ENCODE assay signal across 1 cellular context in genomic region chr9:137316012-137316981, GRCh38.
TF ChIP-seq lines count a peak whose summit lies in the region.

No MANE protein-coding gene starts in this region.

TF ChIP-seq in K562, 482 proteins besides CTCF, POLR2A, EP300 and RAD21 (continued from another document and continues in another):
- TF ChIP-seq, protein P1, sequence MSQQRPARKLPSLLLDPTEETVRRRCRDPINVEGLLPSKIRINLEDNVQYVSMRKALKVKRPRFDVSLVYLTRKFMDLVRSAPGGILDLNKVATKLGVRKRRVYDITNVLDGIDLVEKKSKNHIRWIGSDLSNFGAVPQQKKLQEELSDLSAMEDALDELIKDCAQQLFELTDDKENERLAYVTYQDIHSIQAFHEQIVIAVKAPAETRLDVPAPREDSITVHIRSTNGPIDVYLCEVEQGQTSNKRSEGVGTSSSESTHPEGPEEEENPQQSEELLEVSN (IDR thresholded peaks at IDR 0.05; ENCODE audit: borderline replicate concordance in 1 of 2, extremely low read depth in 1 of 2, insufficient read depth in 1 of 2, insufficient read length in 1 of 2, low read depth in 1 of 2, low read length in 1 of 2, poor library complexity in 1 of 2, severe bottlenecking in 1 of 2) = peak; percentile 26 to 81
- TF ChIP-seq NFATC3 (IDR thresholded peaks at IDR 0.05) (no peak), TAF1 (IDR thresholded peaks at IDR 0.05; ENCODE audit: control insufficient read depth, extremely low read depth, insufficient read depth, low read length, severe bottlenecking) (peak; percentile 28), RBM17 (IDR thresholded peaks at IDR 0.05; ENCODE audit: borderline replicate concordance, low read depth, low read length) (no peak), ZNF561 (CRISPR knock-in tag; conservative IDR thresholded peaks at IDR 0.05) (no peak), ZNF512 (tag; IDR thresholded peaks at IDR 0.05) (no peak), ZNF384 (IDR thresholded peaks at IDR 0.05; ENCODE audit: low read depth, low read length) (no peak), TBL1XR1 (IDR thresholded peaks at IDR 0.05; ENCODE audit: low read length in 2 of 2) (peak in 1 of 2 experiments; percentile 31; a peak in 1 of 4 replicates), TEAD4 (IDR thresholded peaks at IDR 0.05; ENCODE audit: low read length) (no peak), TEAD4 (CRISPR knock-in tag; IDR thresholded peaks at IDR 0.05; ENCODE audit: borderline replicate concordance) (no peak), PCBP1 (IDR thresholded peaks at IDR 0.05; ENCODE audit: low read depth, low read length, poor library complexity, severe bottlenecking) (peak; percentile 53), MYC (IDR thresholded peaks at IDR 0.05; ENCODE audit: low read depth, low read length) (peak; percentile 70), MYC (CRISPR knock-in tag; IDR thresholded peaks at IDR 0.05; ENCODE audit: borderline replicate concordance, low read depth) (peak; percentile 68; the same call in 1 of the 2 replicates), XRCC4 (IDR thresholded peaks at IDR 0.05; ENCODE audit: extremely low read depth, insufficient read depth, insufficient read length) (no peak), PRPF4 (IDR thresholded peaks at IDR 0.05; ENCODE audit: insufficient read depth, low read depth, low read length, poor library complexity, severe bottlenecking) (peak; percentile 81), ZBTB7A (IDR thresholded peaks at IDR 0.05; ENCODE audit: borderline replicate concordance, control insufficient read depth, low read depth, low read length) (peak; percentile 62; the same call in 1 of the 2 replicates), POU5F1 (IDR thresholded peaks at IDR 0.05; ENCODE audit: borderline replicate concordance, low read depth, low read length, partially characterized antibody) (no peak), ZNF695 (CRISPR knock-in tag; IDR thresholded peaks at IDR 0.05) (no peak), ZNF274 (IDR thresholded peaks at IDR 0.05; ENCODE audit: borderline replicate concordance, low read depth, low read length) (no peak), ZKSCAN1 (IDR thresholded peaks at IDR 0.05; ENCODE audit: low read depth, low read length) (no peak), ZC3H4 (CRISPR knock-in tag; IDR thresholded peaks at IDR 0.05; ENCODE audit: borderline replicate concordance) (no peak), SMAD4 (CRISPR knock-in tag; conservative IDR thresholded peaks at IDR 0.05) (peak; percentile 80), HMGN3 (IDR thresholded peaks at IDR 0.05; ENCODE audit: borderline replicate concordance, extremely low read depth, insufficient read length, low read depth, low read length) (peak; percentile 47), ZNF696 (CRISPR knock-in tag; conservative IDR thresholded peaks at IDR 0.05) (no peak), YBX1 (IDR thresholded peaks at IDR 0.05) (no peak), ZEB2 (IDR thresholded peaks at IDR 0.05) (no peak), PURB (CRISPR knock-in tag; IDR thresholded peaks at IDR 0.05; ENCODE audit: low read depth) (no peak), CREB5 (CRISPR knock-in tag; IDR thresholded peaks at IDR 0.05) (no peak), ZNF436 (CRISPR knock-in tag; IDR thresholded peaks at IDR 0.05) (peak; percentile 70; the same call in 1 of the 2 replicates), ZC3H8 (IDR thresholded peaks at IDR 0.05) (no peak), MLLT1 (IDR thresholded peaks at IDR 0.05) (no peak), SIN3B (IDR thresholded peaks at IDR 0.05; ENCODE audit: low read depth) (0 out of 2 replicates have a peak, but pooled peaks have one; percentile 8), SNRNP70 (optimal IDR thresholded peaks at IDR 0.05; ENCODE audit: low read depth, low read length) (no peak), ZFP1 (CRISPR knock-in tag; IDR thresholded peaks at IDR 0.05) (no peak), MTA2 (IDR thresholded peaks at IDR 0.05; ENCODE audit: low read depth) (no peak), HSF4 (CRISPR knock-in tag; IDR thresholded peaks at IDR 0.05; ENCODE audit: borderline replicate concordance) (no peak), XRCC5 (IDR thresholded peaks at IDR 0.05; ENCODE audit: low read depth, low read length) (no peak), SP1 (CRISPR knock-in tag; IDR thresholded peaks at IDR 0.05) (0 out of 2 replicates have a peak, but pooled peaks have one; percentile 49), TSC22D4 (tag; IDR thresholded peaks at IDR 0.05) (no peak), ZNF124 (CRISPR knock-in tag; IDR thresholded peaks at IDR 0.05) (no peak), KLF10 (CRISPR knock-in tag; IDR thresholded peaks at IDR 0.05) (no peak), RB1 (IDR thresholded peaks at IDR 0.05; ENCODE audit: low read depth) (peak; percentile 75; the same call in 1 of the 2 replicates), L3MBTL2 (IDR thresholded peaks at IDR 0.05) (peak; percentile 81), BRF1 (IDR thresholded peaks at IDR 0.05; ENCODE audit: borderline replicate concordance, extremely low read depth, insufficient read length) (no peak), NRF1 (conservative IDR thresholded peaks at IDR 0.05 in 1 of 2, IDR thresholded peaks at IDR 0.05 in 1 of 2) (peak in 1 of 2 experiments; percentile 10; a peak in 1 of 4 replicates), ATF1 (CRISPR knock-in tag; IDR thresholded peaks at IDR 0.05) (no peak), ATF1 (tag; IDR thresholded peaks at IDR 0.05) (peak; percentile 20; the same call in 1 of the 2 replicates), NFIX (CRISPR knock-in tag; IDR thresholded peaks at IDR 0.05; ENCODE audit: low read depth) (no peak), KLF1 (tag; IDR thresholded peaks at IDR 0.05) (no peak), HBP1 (CRISPR knock-in tag; IDR thresholded peaks at IDR 0.05) (no peak), ZFX (CRISPR knock-in tag; IDR thresholded peaks at IDR 0.05) (peak; percentile 85), EP400 (IDR thresholded peaks at IDR 0.05) (peak; percentile 64; the same call in 1 of the 2 replicates)
- TF ChIP-seq, protein P2, sequence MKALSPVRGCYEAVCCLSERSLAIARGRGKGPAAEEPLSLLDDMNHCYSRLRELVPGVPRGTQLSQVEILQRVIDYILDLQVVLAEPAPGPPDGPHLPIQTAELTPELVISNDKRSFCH (CRISPR knock-in tag; IDR thresholded peaks at IDR 0.05) = no peak
- TF ChIP-seq, protein P2 (tag; IDR thresholded peaks at IDR 0.05) = 0 out of 2 replicates have a peak, but pooled peaks have one; percentile 31
- TF ChIP-seq, protein P3, sequence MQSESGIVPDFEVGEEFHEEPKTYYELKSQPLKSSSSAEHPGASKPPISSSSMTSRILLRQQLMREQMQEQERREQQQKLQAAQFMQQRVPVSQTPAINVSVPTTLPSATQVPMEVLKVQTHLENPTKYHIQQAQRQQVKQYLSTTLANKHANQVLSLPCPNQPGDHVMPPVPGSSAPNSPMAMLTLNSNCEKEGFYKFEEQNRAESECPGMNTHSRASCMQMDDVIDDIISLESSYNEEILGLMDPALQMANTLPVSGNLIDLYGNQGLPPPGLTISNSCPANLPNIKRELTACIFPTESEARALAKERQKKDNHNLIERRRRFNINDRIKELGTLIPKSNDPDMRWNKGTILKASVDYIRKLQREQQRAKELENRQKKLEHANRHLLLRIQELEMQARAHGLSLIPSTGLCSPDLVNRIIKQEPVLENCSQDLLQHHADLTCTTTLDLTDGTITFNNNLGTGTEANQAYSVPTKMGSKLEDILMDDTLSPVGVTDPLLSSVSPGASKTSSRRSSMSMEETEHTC (IDR thresholded peaks at IDR 0.05) = no peak
- TF ChIP-seq, protein P4, sequence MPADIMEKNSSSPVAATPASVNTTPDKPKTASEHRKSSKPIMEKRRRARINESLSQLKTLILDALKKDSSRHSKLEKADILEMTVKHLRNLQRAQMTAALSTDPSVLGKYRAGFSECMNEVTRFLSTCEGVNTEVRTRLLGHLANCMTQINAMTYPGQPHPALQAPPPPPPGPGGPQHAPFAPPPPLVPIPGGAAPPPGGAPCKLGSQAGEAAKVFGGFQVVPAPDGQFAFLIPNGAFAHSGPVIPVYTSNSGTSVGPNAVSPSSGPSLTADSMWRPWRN (IDR thresholded peaks at IDR 0.05; ENCODE audit: low read depth) = no peak
- TF ChIP-seq, protein P5, sequence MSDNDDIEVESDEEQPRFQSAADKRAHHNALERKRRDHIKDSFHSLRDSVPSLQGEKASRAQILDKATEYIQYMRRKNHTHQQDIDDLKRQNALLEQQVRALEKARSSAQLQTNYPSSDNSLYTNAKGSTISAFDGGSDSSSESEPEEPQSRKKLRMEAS (CRISPR knock-in tag; IDR thresholded peaks at IDR 0.05) = peak; percentile 62; the same call in 1 of the 2 replicates
- TF ChIP-seq, protein P6, sequence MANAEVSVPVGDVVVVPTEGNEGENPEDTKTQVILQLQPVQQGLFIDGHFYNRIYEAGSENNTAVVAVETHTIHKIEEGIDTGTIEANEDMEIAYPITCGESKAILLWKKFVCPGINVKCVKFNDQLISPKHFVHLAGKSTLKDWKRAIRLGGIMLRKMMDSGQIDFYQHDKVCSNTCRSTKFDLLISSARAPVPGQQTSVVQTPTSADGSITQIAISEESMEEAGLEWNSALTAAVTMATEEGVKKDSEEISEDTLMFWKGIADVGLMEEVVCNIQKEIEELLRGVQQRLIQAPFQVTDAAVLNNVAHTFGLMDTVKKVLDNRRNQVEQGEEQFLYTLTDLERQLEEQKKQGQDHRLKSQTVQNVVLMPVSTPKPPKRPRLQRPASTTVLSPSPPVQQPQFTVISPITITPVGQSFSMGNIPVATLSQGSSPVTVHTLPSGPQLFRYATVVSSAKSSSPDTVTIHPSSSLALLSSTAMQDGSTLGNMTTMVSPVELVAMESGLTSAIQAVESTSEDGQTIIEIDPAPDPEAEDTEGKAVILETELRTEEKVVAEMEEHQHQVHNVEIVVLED (CRISPR knock-in tag; IDR thresholded peaks at IDR 0.05) = 0 out of 2 replicates have a peak, but pooled peaks have one; percentile 22
- TF ChIP-seq, protein P7, sequence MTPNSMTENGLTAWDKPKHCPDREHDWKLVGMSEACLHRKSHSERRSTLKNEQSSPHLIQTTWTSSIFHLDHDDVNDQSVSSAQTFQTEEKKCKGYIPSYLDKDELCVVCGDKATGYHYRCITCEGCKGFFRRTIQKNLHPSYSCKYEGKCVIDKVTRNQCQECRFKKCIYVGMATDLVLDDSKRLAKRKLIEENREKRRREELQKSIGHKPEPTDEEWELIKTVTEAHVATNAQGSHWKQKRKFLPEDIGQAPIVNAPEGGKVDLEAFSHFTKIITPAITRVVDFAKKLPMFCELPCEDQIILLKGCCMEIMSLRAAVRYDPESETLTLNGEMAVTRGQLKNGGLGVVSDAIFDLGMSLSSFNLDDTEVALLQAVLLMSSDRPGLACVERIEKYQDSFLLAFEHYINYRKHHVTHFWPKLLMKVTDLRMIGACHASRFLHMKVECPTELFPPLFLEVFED (CRISPR knock-in tag; conservative IDR thresholded peaks at IDR 0.05) = no peak
- TF ChIP-seq, protein P8, sequence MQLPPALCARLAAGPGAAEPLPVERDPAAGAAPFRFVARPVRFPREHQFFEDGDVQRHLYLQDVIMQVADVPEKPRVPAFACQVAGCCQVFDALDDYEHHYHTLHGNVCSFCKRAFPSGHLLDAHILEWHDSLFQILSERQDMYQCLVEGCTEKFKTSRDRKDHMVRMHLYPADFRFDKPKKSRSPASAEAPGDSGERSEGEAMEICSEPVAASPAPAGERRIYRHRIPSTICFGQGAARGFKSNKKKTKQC (CRISPR knock-in tag; IDR thresholded peaks at IDR 0.05) = no peak; the same call in 1 of the 2 replicates
